11 cellular contexts compared by ENCODE assay signal in the genomic region with DNA sequence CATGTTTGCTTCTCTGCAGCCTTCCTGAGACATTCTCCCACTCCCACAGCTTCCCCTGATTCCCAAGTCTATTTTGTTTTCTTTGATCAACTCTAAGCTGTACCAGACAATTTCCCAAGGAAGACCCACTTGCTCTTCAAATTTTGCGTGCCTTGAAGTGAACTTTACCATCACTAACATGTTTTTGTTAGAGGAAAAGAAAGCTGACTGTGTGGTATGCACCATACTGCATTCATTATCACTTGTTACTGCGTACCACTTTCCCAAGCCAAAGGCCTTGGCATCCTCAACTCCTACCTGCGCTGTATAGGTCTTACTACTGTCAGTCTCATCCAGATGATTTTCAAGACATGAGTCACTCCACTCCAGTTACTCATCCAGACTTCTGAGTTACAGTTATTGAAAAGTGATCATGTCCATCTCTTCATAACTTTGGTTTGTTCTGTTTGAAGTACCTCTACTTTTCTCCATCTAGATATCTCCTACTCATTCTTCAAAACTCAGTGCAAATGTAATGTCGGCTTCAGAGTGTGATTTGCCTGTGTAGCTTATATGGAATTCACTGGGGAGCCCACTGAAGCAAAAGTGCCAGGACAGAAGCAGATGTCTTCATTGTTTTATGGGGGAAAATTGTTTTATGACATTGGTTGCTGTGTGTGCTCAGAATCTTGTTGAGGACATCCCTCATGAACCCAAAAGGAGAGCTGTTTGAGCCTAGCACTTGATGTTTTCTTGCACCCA. TPM values are rescaled to one million over a fixed set of nuclear protein-coding genes. Genes with fewer than 3 reads are reported as not detected.
DNase-seq lines count a peak whose midpoint lies in the region; ATAC-seq and TF ChIP-seq lines count a peak whose summit lies in the region.
"Had no signal": no experiment of that assay in that cellular context is flagged by ENCODE, and none has a peak within 500 bp of the region (broad histone marks: within the 10 kb centered on the region; RNA-seq: fewer than 3 reads in every experiment).

No MANE protein-coding gene starts in this region.

- peaks cover 53% of the 10 kb centered on the region for H4K20me1 ChIP-seq in PC-9 (ENCODE audit: insufficient read depth)

- DNase-seq in left ventricle myocardium inferior (no peak), Right ventricle myocardium inferior (ENCODE audit: missing footprints) (no peak), PC-9 (peak in 1 of 2 experiments; percentile 57), endothelial cell (ENCODE audit: low spot score) (no peak), right atrium auricular region (ENCODE audit: low spot score) (no peak), germinal center (ENCODE audit: low spot score) (no peak), colonic mucosa (no peak)
- DNase-seq: GF-D8, NCI-H2081, occipital lobe had no signal

- H3K4me3 Mint-ChIP-seq in endothelial cell (ENCODE audit: unreplicated experiment): peak overlapping the region; percentile 10

- peaks cover 21% of the 10 kb centered on the region for H3K4me1 Mint-ChIP-seq in endothelial cell (ENCODE audit: unreplicated experiment)

- CTCF ChIA-PET in PC-9 (lab: Charles Lee): interaction anchor here (0.7 to 1.0 kb wide), 2 partner anchors 1098 to 1245 kb away, joined by 5 to 13 read pairs; no protein-coding TSS in a partner anchor

- POLR2A ChIA-PET in PC-9 (lab: Charles Lee; ENCODE audit: unreplicated experiment): interaction anchor here (0.6 kb wide), 2 partner anchors 39 to 88 kb away, joined by 4 to 30 read pairs; no protein-coding TSS in a partner anchor

- TF ChIP-seq CTCF in left ventricle myocardium inferior (IDR thresholded peaks at IDR 0.05; ENCODE audit: borderline replicate concordance) (no peak), PC-9 (conservative IDR thresholded peaks at IDR 0.05) (no peak), endothelial cell (IDR thresholded peaks at IDR 0.05; ENCODE audit: unreplicated experiment) (no peak), right atrium auricular region (IDR thresholded peaks at IDR 0.05) (no peak), colonic mucosa (IDR thresholded peaks at IDR 0.05) (no peak)

- H3K27ac ChIP-seq in left ventricle myocardium inferior (replicated peaks) (peak overlapping the region; percentile 1), PC-9 (peak overlapping the region; percentile 89), subcutaneous abdominal adipose tissue (ENCODE audit: low read depth, low read length) (peak overlapping the region; percentile 2), right atrium auricular region (no peak overlapping the region), colonic mucosa (no peak overlapping the region)

- H3K36me3 ChIP-seq in left ventricle myocardium inferior: peaks cover 49% of the 10 kb centered on the region
- peaks cover 41% of the 10 kb centered on the region for H3K36me3 ChIP-seq in PC-9 (ENCODE audit: low read depth)
- H3K36me3 ChIP-seq in subcutaneous abdominal adipose tissue (ENCODE audit: control insufficient read depth in 5 of 5, insufficient read depth in 5 of 5, low read length in 5 of 5): peaks cover 25 to 46% (median 39%) of the 10 kb centered on the region in 5 donors
- H3K36me3 ChIP-seq in right atrium auricular region: peaks cover 46% of the 10 kb centered on the region
- peaks cover 11% of the 10 kb centered on the region for H3K36me3 ChIP-seq in colonic mucosa

- intact Hi-C loops in left ventricle myocardium inferior (cut with micrococcal nuclease): no loop called here
- intact Hi-C loops in Right ventricle myocardium inferior (cut with DNase I): no loop called here
- intact Hi-C loops in PC-9 (cut with micrococcal nuclease; ENCODE audit: unreplicated experiment): loop anchor here (2.0 to 5.0 kb wide), 2 partner anchors 151 to 1278 kb away; no protein-coding TSS in a partner anchor
- intact Hi-C loops in colonic mucosa (cut with DNase I): loop anchor here (10.0 kb wide), 1 partner anchor 695 kb away; no protein-coding TSS in a partner anchor

- no TSS peak for BruUV-seq in PC-9 (replicated peaks; lab: Mats Ljungman, UMichigan)

- no peak overlapping the region for H2AFZ ChIP-seq in PC-9

- H3K36me3 Mint-ChIP-seq in endothelial cell (ENCODE audit: low read depth, unreplicated experiment): peaks cover 32% of the 10 kb centered on the region

- H3K9ac ChIP-seq in subcutaneous abdominal adipose tissue (ENCODE audit: low read length in 5 of 5) (no peak overlapping the region), colonic mucosa (ENCODE audit: low read depth in 2 of 2, low read length in 2 of 2) (no peak overlapping the region)

- H3K27ac Mint-ChIP-seq in endothelial cell (ENCODE audit: unreplicated experiment): no peak overlapping the region

- H3K9me3 Mint-ChIP-seq in endothelial cell (ENCODE audit: unreplicated experiment): no peaks in the 10 kb centered on the region

- peaks cover 3% of the 10 kb centered on the region for H3K27me3 Mint-ChIP-seq in endothelial cell (ENCODE audit: unreplicated experiment)

- H3K27me3 ChIP-seq in left ventricle myocardium inferior (ENCODE audit: low read depth) (no peaks in the 10 kb centered on the region), PC-9 (ENCODE audit: insufficient read depth, low read depth) (no peaks in the 10 kb centered on the region), subcutaneous abdominal adipose tissue (ENCODE audit: control insufficient read depth in 5 of 5, insufficient read depth in 4 of 5, low read length in 5 of 5) (no peaks in the 10 kb centered on the region), right atrium auricular region (no peaks in the 10 kb centered on the region), colonic mucosa (no peaks in the 10 kb centered on the region)

- no peak overlapping the region for H3K4me3 ChIP-seq in left ventricle myocardium inferior
- H3K4me3 ChIP-seq in PC-9: no peak overlapping the region
- no peak overlapping the region for H3K4me3 ChIP-seq in subcutaneous abdominal adipose tissue (ENCODE audit: low read depth in 1 of 5, low read length in 5 of 5)
- H3K4me3 ChIP-seq in right atrium auricular region: no peak overlapping the region
- H3K4me3 ChIP-seq in colonic mucosa: no peak overlapping the region

- peaks cover 43% of the 10 kb centered on the region for H3K79me2 ChIP-seq in PC-9 (ENCODE audit: low read depth)

- no peak overlapping the region for H3K4me2 ChIP-seq in PC-9

- H3K9me2 ChIP-seq in PC-9 (ENCODE audit: insufficient read depth): no peaks in the 10 kb centered on the region

- H3F3A ChIP-seq in PC-9 (ENCODE audit: insufficient read depth, low read depth): peaks cover 74% of the 10 kb centered on the region

- no peak for ATAC-seq in Right ventricle myocardium inferior

- H3K4me1 ChIP-seq in left ventricle myocardium inferior (peaks cover 55% of the 10 kb centered on the region), PC-9 (replicated peaks; ENCODE audit: insufficient read depth) (peaks cover 31% of the 10 kb centered on the region), subcutaneous abdominal adipose tissue (ENCODE audit: control insufficient read depth in 5 of 5, insufficient read depth in 5 of 5, low read length in 5 of 5) (peaks cover 3 to 49% (median 40%) of the 10 kb centered on the region in 5 donors), right atrium auricular region (peaks cover 0 to 33% of the 10 kb centered on the region in 2 donors), colonic mucosa (peaks cover 6% of the 10 kb centered on the region)

- H3K9me3 ChIP-seq in left ventricle myocardium inferior (replicated peaks) (no peaks in the 10 kb centered on the region), PC-9 (ENCODE audit: insufficient read depth, low read depth) (no peaks in the 10 kb centered on the region), subcutaneous abdominal adipose tissue (ENCODE audit: control insufficient read depth in 5 of 5, low read length in 5 of 5) (no peaks in the 10 kb centered on the region), right atrium auricular region (no peaks in the 10 kb centered on the region), colonic mucosa (no peaks in the 10 kb centered on the region)

RNA-seq across cellular contexts. Expression of gene RPS12, which starts 5.2 kb away (rescaled TPM):
- total RNA-seq in left ventricle myocardium inferior (498 TPM), Right ventricle myocardium inferior (561 TPM), PC-9 (2021) (1,228 and 1,296 TPM in 2 replicates), endothelial cell (ENCODE audit: unreplicated experiment) (1,343 TPM), right atrium auricular region (1,000 to 10,000 TPM in 1 of 2 donors, 100 to 1,000 TPM in 1; 609 to 1,510 TPM), colonic mucosa (100 to 1,000 TPM; 829 to 885 TPM)

RNA-seq across cellular contexts. Expression of gene SLC18B1, which starts 21.1 kb away (rescaled TPM):
- total RNA-seq in left ventricle myocardium inferior (2.7 TPM), Right ventricle myocardium inferior (2.8 TPM), PC-9 (2021) (18.0 and 20.8 TPM in 2 replicates), endothelial cell (ENCODE audit: unreplicated experiment) (11.1 TPM), right atrium auricular region (1 to 10 TPM; 3.2 to 3.9 TPM), colonic mucosa (10 to 100 TPM; 11.1 to 11.8 TPM)

Comparison
In these comparisons a context has a peak if more than half of its experiments do, and no peak if none do; other contexts are left out.
1. H3K27ac ChIP-seq: peak in left ventricle myocardium inferior (single experiment), PC-9 (single experiment) and subcutaneous abdominal adipose tissue (single experiment); none in right atrium auricular region (0 of 2) and colonic mucosa (single experiment).
2. intact Hi-C loops: an anchor here in PC-9 (2.0 to 5.0 kb wide) and colonic mucosa (10.0 kb wide); none called in left ventricle myocardium inferior and Right ventricle myocardium inferior.